Comparison of ENCODE assay signal across 27 cellular contexts in the genomic region with DNA sequence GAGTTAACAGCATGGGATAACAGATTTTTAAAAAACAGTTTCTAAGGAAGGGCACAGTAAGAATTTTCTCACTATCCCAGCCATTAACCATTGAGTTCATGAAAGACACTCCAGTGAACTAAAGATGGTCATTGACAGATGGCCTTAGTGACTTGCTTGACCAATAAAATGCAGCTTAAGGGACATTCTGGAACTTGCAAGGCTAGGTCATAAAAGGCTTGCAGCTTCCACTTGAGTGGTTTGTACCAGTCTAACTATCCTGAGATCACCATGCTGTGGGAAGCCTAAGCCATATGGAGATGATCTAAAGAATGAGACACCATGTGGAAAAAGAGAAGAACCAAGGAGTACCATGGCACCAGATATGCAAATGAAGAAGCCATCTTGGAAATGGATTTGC. TPM values are rescaled to one million over a fixed set of nuclear protein-coding genes. Genes with fewer than 3 reads are reported as not detected.
"Had no signal": no experiment of that assay in that cellular context is flagged by ENCODE, and none has a peak within 500 bp of the region (broad histone marks: within the 10 kb centered on the region; RNA-seq: fewer than 3 reads in every experiment).

No MANE protein-coding gene starts in this region.

- H3K9me3 ChIP-seq: ovary, psoas muscle, right lobe of liver, spleen, suprapubic skin, testis, tibial artery, transverse colon, upper lobe of right lung, uterus had no signal

- H3K4me1 ChIP-seq: parathyroid adenoma, psoas muscle, upper lobe of right lung, uterus had no signal

- H3K27me3 ChIP-seq: neural progenitor cell, ovary, right lobe of liver, spleen, suprapubic skin, testis, tibial artery, transverse colon, upper lobe of right lung, uterus had no signal

- H3K36me3 ChIP-seq: neural progenitor cell, ovary, right lobe of liver, spleen, suprapubic skin, tibial artery, transverse colon, upper lobe of right lung, uterus had no signal

- H3K27ac ChIP-seq: neural progenitor cell, ovary, parathyroid adenoma, psoas muscle, right lobe of liver, skin epidermis, spleen, suprapubic skin, testis, tibial artery, transverse colon, upper lobe of right lung, uterus had no signal

- H2AFZ ChIP-seq: neural progenitor cell, parathyroid adenoma had no signal

- DNase-seq: natural killer cell; occipital lobe; ovary; posterior cingulate gyrus; psoas muscle; right cardiac atrium; right lobe of liver; spleen; stimulated activated CD4-positive, alpha-beta T cell treated with anti-CD3 and anti-CD28 coated beads, Interleukin-12 subunit alpha, Interleukin-12 subunit beta, amount 100 ng/mL, for 4 hours; stimulated activated CD4-positive, alpha-beta T cell treated with anti-CD3 and anti-CD28 coated beads, Interleukin-1b, Interleukin-23, amount 100 ng/mL, for 48 hours; stimulated activated CD4-positive, alpha-beta T cell treated with anti-CD3 and anti-CD28 coated beads, Interleukin-4, amount 100 ng/mL, for 1 hour; stimulated activated CD4-positive, alpha-beta T cell treated with anti-CD3 and anti-CD28 coated beads, Interleukin-4, amount 100 ng/mL, for 4 hours; stimulated activated CD8-positive, alpha-beta memory T cell treated with anti-CD3 and anti-CD28 coated beads, Interleukin-4, amount 100 ng/mL, for 48 hours; stimulated activated naive CD4-positive, alpha-beta T cell; stimulated activated naive CD8-positive, alpha-beta T cell treated with anti-CD3 and anti-CD28 coated beads, Interleukin-15, amount 100 ng/mL, for 72 hours; stimulated activated naive CD8-positive, alpha-beta T cell treated with anti-CD3 and anti-CD28 coated beads, Interleukin-15, Interleukin-2, amounts not matched to agents 100 U/mL and 50 U/mL, for 24 hours; substantia nigra; testis; tibial artery; transverse colon; upper lobe of right lung; uterus had no signal

- H3K4me3 ChIP-seq: neural progenitor cell, ovary, psoas muscle, right lobe of liver, skin epidermis, smooth muscle cell, spleen, suprapubic skin, testis, tibial artery, transverse colon, upper lobe of right lung, uterus had no signal

- H3K79me2 ChIP-seq: parathyroid adenoma had no signal

- H3K4me2 ChIP-seq: neural progenitor cell, smooth muscle cell had no signal

RNA-seq across cellular contexts. Expression of gene HPDL, which starts 51.5 kb away (rescaled TPM):
- total RNA-seq: smooth muscle cell, upper lobe of right lung had no signal
